Comparison of ENCODE assay signal across 8 cellular contexts in the genomic region with DNA sequence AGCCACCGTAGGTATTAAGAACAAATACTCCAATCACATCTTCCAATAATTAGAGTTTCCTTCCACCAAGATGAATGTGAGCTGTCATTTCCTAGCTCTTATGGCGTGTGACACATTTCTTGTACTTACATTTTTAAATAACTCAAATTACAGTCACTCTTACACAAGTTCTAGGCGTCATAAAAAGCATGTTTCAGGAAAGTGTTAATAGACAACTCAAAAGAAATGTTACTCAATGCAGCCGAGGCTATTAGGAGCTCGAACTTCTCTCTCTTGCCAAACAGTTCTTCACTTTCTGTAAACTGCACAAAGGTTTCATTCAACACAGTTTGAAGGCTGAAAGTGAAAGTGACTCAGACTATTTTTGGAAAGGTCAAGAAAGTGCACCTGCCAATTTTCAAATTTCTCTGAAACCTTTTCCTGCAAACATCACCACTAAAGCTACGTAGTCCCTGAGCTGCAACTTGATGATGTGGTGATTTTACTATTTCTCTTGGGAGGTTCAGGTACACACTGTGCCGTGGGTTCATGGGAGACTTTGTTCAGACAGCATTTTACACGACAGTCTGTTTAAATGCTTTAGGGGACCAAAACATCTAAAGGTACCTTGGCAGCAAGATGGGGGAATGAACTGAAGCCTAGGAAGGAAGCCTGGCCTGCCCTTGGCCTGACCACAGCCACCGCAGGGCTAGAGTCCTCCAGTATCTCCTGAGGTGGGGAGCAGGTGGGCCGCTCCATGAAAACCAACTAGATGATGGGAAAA.
DNase-seq lines count a peak whose midpoint lies in the region; ATAC-seq and TF ChIP-seq lines count a peak whose summit lies in the region.

No MANE protein-coding gene starts in this region.

- H3K27ac Mint-ChIP-seq in natural killer cell treated with Interleukin-12 subunit alpha and Interleukin-12 subunit beta and Interleukin-15 and Interleukin-18, amount 100 ng/mL, for 72 hours, result peak overlapping the region; percentile 82 to 93

- intact Hi-C loops in colonic mucosa (cut with DNase I), result no loop called here

- TF ChIP-seq CTCF in colonic mucosa (IDR thresholded peaks at IDR 0.05), result no peak

- H3K9me3 ChIP-seq in colonic mucosa (no peaks in the 10 kb centered on the region), SJCRH30 (replicated peaks) (no peaks in the 10 kb centered on the region; the same call in 1 of the 2 replicates)

- H3K27ac ChIP-seq in colonic mucosa (peak overlapping the region; percentile 42), SJCRH30 (no peak overlapping the region)

- H3K36me3 ChIP-seq in colonic mucosa (no peaks in the 10 kb centered on the region), SJCRH30 (no peaks in the 10 kb centered on the region)

- peaks cover 1% of the 10 kb centered on the region for H3K9me3 Mint-ChIP-seq in natural killer cell treated with Interleukin-12 subunit alpha and Interleukin-12 subunit beta and Interleukin-15 and Interleukin-18, amount 100 ng/mL, for 72 hours

- H3K4me3 ChIP-seq in colonic mucosa, result no peak overlapping the region
- no peak overlapping the region for H3K4me3 ChIP-seq in SJCRH30

- H3K27me3 ChIP-seq in colonic mucosa, result no peaks in the 10 kb centered on the region
- H3K27me3 ChIP-seq in SJCRH30, result no peaks in the 10 kb centered on the region

- DNase-seq in NCI-H774 (lab: John Stamatoyannopoulos, UW) (peak; percentile 10), colonic mucosa (no peak), GDM1 (lab: John Stamatoyannopoulos, UW) (no peak), SJCRH30 (no peak)
- DNase-seq in natural killer cell treated with Interleukin-12 subunit alpha and Interleukin-12 subunit beta and Interleukin-15 and Interleukin-18, amount 100 ng/mL, for 72 hours (ENCODE audit: low spot score), result no peak

- H3K4me3 Mint-ChIP-seq in natural killer cell treated with Interleukin-12 subunit alpha and Interleukin-12 subunit beta and Interleukin-15 and Interleukin-18, amount 100 ng/mL, for 72 hours, result peak overlapping the region; percentile 76

- peaks cover 16% of the 10 kb centered on the region for H3K36me3 Mint-ChIP-seq in natural killer cell treated with Interleukin-12 subunit alpha and Interleukin-12 subunit beta and Interleukin-15 and Interleukin-18, amount 100 ng/mL, for 72 hours

- no peak overlapping the region for H3K9ac ChIP-seq in colonic mucosa (ENCODE audit: low read depth in 2 of 2, low read length in 2 of 2)

- no peaks in the 10 kb centered on the region for H3K27me3 Mint-ChIP-seq in natural killer cell treated with Interleukin-12 subunit alpha and Interleukin-12 subunit beta and Interleukin-15 and Interleukin-18, amount 100 ng/mL, for 72 hours

- H3K4me1 ChIP-seq in colonic mucosa (no peaks in the 10 kb centered on the region), SJCRH30 (no peaks in the 10 kb centered on the region)

- peaks cover 62 to 67% of the 10 kb centered on the region in 2 donors for H3K4me1 Mint-ChIP-seq in natural killer cell treated with Interleukin-12 subunit alpha and Interleukin-12 subunit beta and Interleukin-15 and Interleukin-18, amount 100 ng/mL, for 72 hours (ENCODE audit: low read depth in 2 of 2)

- ATAC-seq in GM18508 (IDR thresholded peaks at IDR 0.05; ENCODE audit: insufficient read depth, unreplicated experiment), result peak; percentile 65
- peak; percentile 74 for ATAC-seq in HG02571 (IDR thresholded peaks at IDR 0.05; ENCODE audit: unreplicated experiment)
- peak; percentile 79 to 89 for ATAC-seq in natural killer cell treated with Interleukin-12 subunit alpha and Interleukin-12 subunit beta and Interleukin-15 and Interleukin-18, amount 100 ng/mL, for 72 hours
- ATAC-seq in SK-N-SH treated with all-trans-retinoic acid at 6 μM for 48 hours, result no peak

TF ChIP-seq in SK-N-SH treated with all-trans-retinoic acid at 6 μM for 48 hours, 23 proteins besides CTCF, POLR2A, EP300 and RAD21:
- TF ChIP-seq ZNF8 (CRISPR knock-in tag; IDR thresholded peaks at IDR 0.05), result no peak
- no peak for TF ChIP-seq GLIS3 (CRISPR knock-in tag; IDR thresholded peaks at IDR 0.05)
- TF ChIP-seq TCF4 (CRISPR knock-in tag; IDR thresholded peaks at IDR 0.05; ENCODE audit: borderline replicate concordance), result no peak
- no peak for TF ChIP-seq ZNF565 (CRISPR knock-in tag; conservative IDR thresholded peaks at IDR 0.05; ENCODE audit: low read depth)
- TF ChIP-seq RARB (CRISPR knock-in tag; IDR thresholded peaks at IDR 0.05), result no peak
- TF ChIP-seq, protein P1, sequence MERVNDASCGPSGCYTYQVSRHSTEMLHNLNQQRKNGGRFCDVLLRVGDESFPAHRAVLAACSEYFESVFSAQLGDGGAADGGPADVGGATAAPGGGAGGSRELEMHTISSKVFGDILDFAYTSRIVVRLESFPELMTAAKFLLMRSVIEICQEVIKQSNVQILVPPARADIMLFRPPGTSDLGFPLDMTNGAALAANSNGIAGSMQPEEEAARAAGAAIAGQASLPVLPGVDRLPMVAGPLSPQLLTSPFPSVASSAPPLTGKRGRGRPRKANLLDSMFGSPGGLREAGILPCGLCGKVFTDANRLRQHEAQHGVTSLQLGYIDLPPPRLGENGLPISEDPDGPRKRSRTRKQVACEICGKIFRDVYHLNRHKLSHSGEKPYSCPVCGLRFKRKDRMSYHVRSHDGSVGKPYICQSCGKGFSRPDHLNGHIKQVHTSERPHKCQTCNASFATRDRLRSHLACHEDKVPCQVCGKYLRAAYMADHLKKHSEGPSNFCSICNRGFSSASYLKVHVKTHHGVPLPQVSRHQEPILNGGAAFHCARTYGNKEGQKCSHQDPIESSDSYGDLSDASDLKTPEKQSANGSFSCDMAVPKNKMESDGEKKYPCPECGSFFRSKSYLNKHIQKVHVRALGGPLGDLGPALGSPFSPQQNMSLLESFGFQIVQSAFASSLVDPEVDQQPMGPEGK (CRISPR knock-in tag; IDR thresholded peaks at IDR 0.05; ENCODE audit: borderline replicate concordance), result no peak
- TF ChIP-seq, protein P2, sequence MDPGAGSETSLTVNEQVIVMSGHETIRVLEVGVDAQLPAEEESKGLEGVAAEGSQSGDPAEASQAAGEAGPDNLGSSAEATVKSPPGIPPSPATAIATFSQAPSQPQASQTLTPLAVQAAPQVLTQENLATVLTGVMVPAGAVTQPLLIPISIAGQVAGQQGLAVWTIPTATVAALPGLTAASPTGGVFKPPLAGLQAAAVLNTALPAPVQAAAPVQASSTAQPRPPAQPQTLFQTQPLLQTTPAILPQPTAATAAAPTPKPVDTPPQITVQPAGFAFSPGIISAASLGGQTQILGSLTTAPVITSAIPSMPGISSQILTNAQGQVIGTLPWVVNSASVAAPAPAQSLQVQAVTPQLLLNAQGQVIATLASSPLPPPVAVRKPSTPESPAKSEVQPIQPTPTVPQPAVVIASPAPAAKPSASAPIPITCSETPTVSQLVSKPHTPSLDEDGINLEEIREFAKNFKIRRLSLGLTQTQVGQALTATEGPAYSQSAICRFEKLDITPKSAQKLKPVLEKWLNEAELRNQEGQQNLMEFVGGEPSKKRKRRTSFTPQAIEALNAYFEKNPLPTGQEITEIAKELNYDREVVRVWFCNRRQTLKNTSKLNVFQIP (CRISPR knock-in tag; IDR thresholded peaks at IDR 0.05; ENCODE audit: borderline replicate concordance, low read depth), result no peak
- no peak for TF ChIP-seq ZC3H10 (CRISPR knock-in tag; IDR thresholded peaks at IDR 0.05)
- TF ChIP-seq, protein P3, sequence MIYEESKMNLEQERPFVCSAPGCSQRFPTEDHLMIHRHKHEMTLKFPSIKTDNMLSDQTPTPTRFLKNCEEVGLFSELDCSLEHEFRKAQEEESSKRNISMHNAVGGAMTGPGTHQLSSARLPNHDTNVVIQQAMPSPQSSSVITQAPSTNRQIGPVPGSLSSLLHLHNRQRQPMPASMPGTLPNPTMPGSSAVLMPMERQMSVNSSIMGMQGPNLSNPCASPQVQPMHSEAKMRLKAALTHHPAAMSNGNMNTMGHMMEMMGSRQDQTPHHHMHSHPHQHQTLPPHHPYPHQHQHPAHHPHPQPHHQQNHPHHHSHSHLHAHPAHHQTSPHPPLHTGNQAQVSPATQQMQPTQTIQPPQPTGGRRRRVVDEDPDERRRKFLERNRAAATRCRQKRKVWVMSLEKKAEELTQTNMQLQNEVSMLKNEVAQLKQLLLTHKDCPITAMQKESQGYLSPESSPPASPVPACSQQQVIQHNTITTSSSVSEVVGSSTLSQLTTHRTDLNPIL (CRISPR knock-in tag; IDR thresholded peaks at IDR 0.05; ENCODE audit: low read depth), result no peak
- TF ChIP-seq ESRRG (CRISPR knock-in tag; IDR thresholded peaks at IDR 0.05), result no peak
- no peak for TF ChIP-seq ZFP30 (CRISPR knock-in tag; IDR thresholded peaks at IDR 0.05)
- TF ChIP-seq OSR1 (CRISPR knock-in tag; IDR thresholded peaks at IDR 0.05), result no peak
